8 cellular contexts compared by ENCODE assay signal in genomic region chr6:26576407-26576843, GRCh38. TPM values are rescaled to one million over a fixed set of nuclear protein-coding genes. Genes with fewer than 3 reads are reported as not detected.
DNase-seq lines count a peak whose midpoint lies in the region; ATAC-seq and TF ChIP-seq lines count a peak whose summit lies in the region.

No MANE protein-coding gene starts in this region.

- H3K4me3 ChIP-seq in HUES64 (ENCODE audit: low read length): peak overlapping the region; percentile 73
- H3K4me3 ChIP-seq in lower lobe of right lung: peak overlapping the region; percentile 32

- peaks cover 24% of the 10 kb centered on the region for H3K36me3 Mint-ChIP-seq in CD4-positive, alpha-beta T cell (ENCODE audit: low read depth)
- H3K36me3 Mint-ChIP-seq in activated naive CD8-positive, alpha-beta T cell: no peaks in the 10 kb centered on the region

- intact Hi-C loops in CD4-positive, alpha-beta T cell (cut with DNase I, micrococcal nuclease): no loop called here
- intact Hi-C loops in lower lobe of right lung (cut with DNase I): loop anchor here (10.0 kb wide), 1 partner anchor 262 kb away; no protein-coding TSS in a partner anchor

- WGBS in HUES64: 59% methylated on average over 5 of the region's 7 CpGs

- H3K4me1 ChIP-seq in HUES64 (ENCODE audit: insufficient read depth, low read length) (peaks cover 5% of the 10 kb centered on the region; the same call in 1 of the 2 replicates), lower lobe of right lung (peaks cover 8% of the 10 kb centered on the region)

- TF ChIP-seq CTCF in CD4-positive, alpha-beta T cell (IDR thresholded peaks at IDR 0.05): no peak
- no peak for TF ChIP-seq CTCF in lower lobe of right lung (IDR thresholded peaks at IDR 0.05)

- peak overlapping the region; percentile 86 for H3K4me3 Mint-ChIP-seq in CD4-positive, alpha-beta T cell
- peak overlapping the region; percentile 88 for H3K4me3 Mint-ChIP-seq in activated naive CD8-positive, alpha-beta T cell

- no peak overlapping the region for H3K27ac ChIP-seq in CD4-positive, alpha-beta T cell (ENCODE audit: low read depth, low read length)
- no peak overlapping the region for H3K27ac ChIP-seq in HUES64 (ENCODE audit: low read depth, low read length)
- H3K27ac ChIP-seq in lower lobe of right lung: no peak overlapping the region

- H3K9ac ChIP-seq in HUES64 (ENCODE audit: low read depth, low read length): no peak overlapping the region

- DNase-seq in CD4-positive, alpha-beta T cell: no peak
- DNase-seq in lower lobe of right lung: no peak
- no peak for DNase-seq in RPMI8226
- no peak for DNase-seq in GM19238 (ENCODE audit: insufficient read length, low spot score)
- DNase-seq in 8988T: no peak

- peak overlapping the region; percentile 92 for H3K27ac Mint-ChIP-seq in CD4-positive, alpha-beta T cell
- H3K27ac Mint-ChIP-seq in activated naive CD8-positive, alpha-beta T cell: peak overlapping the region; percentile 92

- ATAC-seq in CD4-positive, alpha-beta T cell (ENCODE audit: poor library complexity): no peak
- ATAC-seq in lower lobe of right lung (no peak), HG03442 (IDR thresholded peaks at IDR 0.05; ENCODE audit: unreplicated experiment) (no peak)

- peaks cover 20% of the 10 kb centered on the region for H3K9me3 Mint-ChIP-seq in CD4-positive, alpha-beta T cell
- peaks cover 8% of the 10 kb centered on the region for H3K9me3 Mint-ChIP-seq in activated naive CD8-positive, alpha-beta T cell (ENCODE audit: low read depth)

- POLR2A ChIA-PET in CD4-positive, alpha-beta T cell (lab: Charles Lee): interaction anchor here (0.7 to 2.6 kb wide), 8 partner anchors 7 to 1234 kb away, joined by 3 to 12 read pairs (median 4); a partner anchor contains a TSS

- no peaks in the 10 kb centered on the region for H3K27me3 ChIP-seq in CD4-positive, alpha-beta T cell (ENCODE audit: control insufficient read depth, insufficient read depth, low read length)
- peaks cover 3% of the 10 kb centered on the region; the same call in 1 of the 2 replicates for H3K27me3 ChIP-seq in HUES64 (ENCODE audit: insufficient read depth, low read length)
- peaks cover 13% of the 10 kb centered on the region for H3K27me3 ChIP-seq in lower lobe of right lung (ENCODE audit: low read depth)

- H3K36me3 ChIP-seq in HUES64 (ENCODE audit: insufficient read depth, low read length): no peaks in the 10 kb centered on the region
- no peaks in the 10 kb centered on the region for H3K36me3 ChIP-seq in lower lobe of right lung

- CTCF ChIA-PET in CD4-positive, alpha-beta T cell (lab: Charles Lee): interaction anchor here (0.8 to 7.8 kb wide), 5 partner anchors 8 to 254 kb away, joined by 3 to 50 read pairs (median 3); no protein-coding TSS in a partner anchor

- peaks cover 13% of the 10 kb centered on the region for H3K27me3 Mint-ChIP-seq in CD4-positive, alpha-beta T cell
- H3K27me3 Mint-ChIP-seq in activated naive CD8-positive, alpha-beta T cell: no peaks in the 10 kb centered on the region

- H3K4me1 Mint-ChIP-seq in CD4-positive, alpha-beta T cell (ENCODE audit: low read depth): peaks cover 23% of the 10 kb centered on the region
- H3K4me1 Mint-ChIP-seq in activated naive CD8-positive, alpha-beta T cell (ENCODE audit: low read depth): peaks cover 24% of the 10 kb centered on the region

- peaks cover 4% of the 10 kb centered on the region for H3K9me3 ChIP-seq in CD4-positive, alpha-beta T cell (ENCODE audit: control insufficient read depth, low read length)
- peaks cover 5% of the 10 kb centered on the region; the same call in 1 of the 2 replicates for H3K9me3 ChIP-seq in HUES64 (ENCODE audit: insufficient read depth, low read depth, low read length)
- peaks cover 4% of the 10 kb centered on the region for H3K9me3 ChIP-seq in lower lobe of right lung

RNA-seq across cellular contexts. Expression of gene ABT1, which starts 20.3 kb away (rescaled TPM):
- 10 to 100 TPM; 39.8 to 40.4 TPM for total RNA-seq in CD4-positive, alpha-beta T cell
- 17.3 TPM for polyA plus RNA-seq in HUES64 (2013, experiment 1 of 2)
- polyA plus RNA-seq in HUES64 (2013, experiment 2 of 2): 19.7 TPM
- 13.5 TPM for total RNA-seq in lower lobe of right lung

RNA-seq across cellular contexts. Expression of gene HMGN4, which starts 38.3 kb away (rescaled TPM):
- total RNA-seq in CD4-positive, alpha-beta T cell: 10 to 100 TPM; 22.7 to 24.8 TPM
- 38.3 TPM for polyA plus RNA-seq in HUES64 (2013, experiment 1 of 2)
- 55.0 TPM for polyA plus RNA-seq in HUES64 (2013, experiment 2 of 2)
- total RNA-seq in lower lobe of right lung: 42.9 TPM
